23 cellular contexts compared by ENCODE assay signal in the genomic region with DNA sequence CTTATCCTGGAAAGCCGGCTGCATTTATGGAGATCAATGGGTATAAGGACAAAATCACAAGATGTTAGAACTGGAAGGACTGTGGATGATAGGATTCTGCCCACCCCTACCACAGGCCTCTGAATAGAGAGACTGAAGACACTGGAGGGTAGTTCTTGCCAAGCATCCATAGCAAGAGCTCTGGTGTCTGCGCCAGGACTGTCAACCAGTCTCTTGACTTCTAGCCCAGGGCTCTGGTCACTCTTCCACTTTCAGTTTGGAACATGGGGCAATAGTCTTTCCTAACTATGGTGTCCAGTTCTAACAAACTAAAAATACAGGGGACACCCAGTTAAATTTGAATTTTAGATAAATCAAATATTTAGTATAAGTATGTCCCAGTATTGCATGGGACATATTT. TPM values are rescaled to one million over a fixed set of nuclear protein-coding genes. Genes with fewer than 3 reads are reported as not detected.
DNase-seq lines count a peak whose midpoint lies in the region; ATAC-seq and TF ChIP-seq lines count a peak whose summit lies in the region.
"Had no signal": no experiment of that assay in that cellular context is flagged by ENCODE, and none has a peak within 500 bp of the region (broad histone marks: within the 10 kb centered on the region; RNA-seq: fewer than 3 reads in every experiment).

No MANE protein-coding gene starts in this region.

- H3K4me3 ChIP-seq in breast epithelium (no peak overlapping the region), PC-3 (ENCODE audit: low read length) (no peak overlapping the region), subcutaneous abdominal adipose tissue (ENCODE audit: low read depth in 1 of 5, low read length in 5 of 5) (no peak overlapping the region)
- H3K4me3 ChIP-seq: colonic mucosa, upper lobe of left lung had no signal

- H3F3A ChIP-seq in PC-3 (ENCODE audit: low read length, unreplicated experiment), result no peaks in the 10 kb centered on the region

- BruUV-seq in MCF 10A (replicated peaks; lab: Mats Ljungman, UMichigan) (no TSS peak), PC-3 (replicated peaks; lab: Mats Ljungman, UMichigan) (no TSS peak)

- TF ChIP-seq CTCF in MCF 10A (IDR thresholded peaks at IDR 0.05; ENCODE audit: unreplicated experiment) (no peak), breast epithelium (IDR thresholded peaks at IDR 0.05) (no peak), PC-3 (conservative IDR thresholded peaks at IDR 0.05; ENCODE audit: low read depth, low read length) (no peak)

- H3K4me1 Mint-ChIP-seq in MCF 10A (ENCODE audit: insufficient read depth, unreplicated experiment), result peaks cover 36% of the 10 kb centered on the region

- H2AFZ ChIP-seq in PC-3 (ENCODE audit: low read length), result no peak overlapping the region
- H2AFZ ChIP-seq: parathyroid adenoma had no signal

- no peak for TF ChIP-seq POLR2A in breast epithelium (IDR thresholded peaks at IDR 0.05)

- H3K27me3 ChIP-seq in breast epithelium (no peaks in the 10 kb centered on the region), PC-3 (ENCODE audit: low read length) (no peaks in the 10 kb centered on the region), subcutaneous abdominal adipose tissue (ENCODE audit: control insufficient read depth in 5 of 5, insufficient read depth in 4 of 5, low read length in 5 of 5) (no peaks in the 10 kb centered on the region)
- H3K27me3 ChIP-seq: colonic mucosa, upper lobe of left lung had no signal

- no peaks in the 10 kb centered on the region for H3K9me3 ChIP-seq in breast epithelium
- H3K9me3 ChIP-seq in PC-3 (ENCODE audit: low read length), result no peaks in the 10 kb centered on the region
- no peaks in the 10 kb centered on the region for H3K9me3 ChIP-seq in subcutaneous abdominal adipose tissue (ENCODE audit: control insufficient read depth in 5 of 5, low read length in 5 of 5)
- H3K9me3 ChIP-seq: colonic mucosa, upper lobe of left lung had no signal

- intact Hi-C loops in MCF 10A (cut with micrococcal nuclease) (no loop called here), breast epithelium (cut with DNase I; ENCODE audit: low total_unique reads) (no loop called here), PC-3 (cut with micrococcal nuclease) (no loop called here)

- peaks cover 0 to 4% of the 10 kb centered on the region in 2 donors for H3K4me1 ChIP-seq in breast epithelium
- H3K4me1 ChIP-seq in PC-3 (ENCODE audit: insufficient read depth, low read length), result peaks cover 13% of the 10 kb centered on the region
- H3K4me1 ChIP-seq in subcutaneous abdominal adipose tissue (ENCODE audit: control insufficient read depth in 5 of 5, insufficient read depth in 5 of 5, low read length in 5 of 5), result peaks cover 0 to 68% (median 65%) of the 10 kb centered on the region in 5 donors

- peaks cover 48% of the 10 kb centered on the region for H4K20me1 ChIP-seq in PC-3 (ENCODE audit: low read length)

- no peak overlapping the region for H3K4me3 Mint-ChIP-seq in MCF 10A (ENCODE audit: unreplicated experiment)
- H3K4me3 Mint-ChIP-seq: activated CD8-positive, alpha-beta T cell treated with anti-CD3 and anti-CD28 coated beads, Interleukin-2, amount 10 ng/mL, durations not matched to agents 7 days and 5 days; CD4-positive, CD25-positive, alpha-beta regulatory T cell; T-helper 2 cell treated with Interferon-gamma antibody and Interleukin-4, amounts not matched to agents 5 μg/mL and 100 μg/mL, for 36 hours had no signal

- H3K9me2 ChIP-seq in PC-3 (replicated peaks; ENCODE audit: low read length), result no peaks in the 10 kb centered on the region

- H3K9ac ChIP-seq in PC-3 (ENCODE audit: low read length), result no peak overlapping the region
- no peak overlapping the region for H3K9ac ChIP-seq in subcutaneous abdominal adipose tissue (ENCODE audit: low read length in 5 of 5)
- H3K9ac ChIP-seq: parathyroid adenoma had no signal

- POLR2A ChIA-PET in MCF 10A (lab: Yijun Ruan, JAX), result interaction anchor here (0.6 to 3.1 kb wide), 16 partner anchors 9 to 629 kb away, joined by 3 to 19 read pairs (median 3); partner anchors contain the start of gene CNOT8
- POLR2A ChIA-PET in PC-3 (lab: Charles Lee; ENCODE audit: unreplicated experiment), result interaction anchor here (0.6 kb wide), 1 partner anchor 714 kb away, joined by 4 read pairs; no protein-coding TSS in a partner anchor

- peaks cover 100% of the 10 kb centered on the region for H3K79me2 ChIP-seq in PC-3 (ENCODE audit: low read length)

- CTCF ChIA-PET in MCF 10A (lab: Yijun Ruan, JAX), result interaction anchor here (1.0 to 1.8 kb wide), 8 partner anchors 9 to 128 kb away, joined by 3 to 9 read pairs (median 4); no protein-coding TSS in a partner anchor
- CTCF ChIA-PET in PC-3 (lab: Charles Lee), result no interaction called here

- DNase-seq in MCF 10A (ENCODE audit: unreplicated experiment), result peak; percentile 56
- DNase-seq in breast epithelium (ENCODE audit: low spot score in 2 of 2), result no peak
- DNase-seq in PC-3, result no peak
- DNase-seq in globus pallidus (ENCODE audit: low spot score), result peak; percentile 48
- DNase-seq in NCI-H2227 (lab: John Stamatoyannopoulos, UW; ENCODE audit: unreplicated experiment), result no peak
- DNase-seq in NCI-H774 (lab: John Stamatoyannopoulos, UW), result no peak
- DNase-seq: activated CD8-positive, alpha-beta T cell treated with anti-CD3 and anti-CD28 coated beads, Interleukin-2, amount 10 ng/mL, durations not matched to agents 7 days and 5 days; activated T-cell treated with anti-CD3 and anti-CD28 coated beads, Interleukin-2, amount 50 U/mL, for 48 hours; CD4-positive, CD25-positive, alpha-beta regulatory T cell; colonic mucosa; DMS79; kidney; mesendoderm; naive thymus-derived CD8-positive, alpha-beta T cell; NCI-H1417; stimulated activated CD4-positive, alpha-beta T cell treated with anti-CD3 and anti-CD28 coated beads, Interleukin-4, amount 100 ng/mL, for 1 hour; stimulated activated naive CD8-positive, alpha-beta T cell treated with anti-CD3 and anti-CD28 coated beads, Interleukin-15, amount 100 ng/mL, for 72 hours; upper lobe of left lung had no signal

- H3K36me3 ChIP-seq in breast epithelium (no peaks in the 10 kb centered on the region), PC-3 (ENCODE audit: low read depth, low read length) (no peaks in the 10 kb centered on the region), subcutaneous abdominal adipose tissue (ENCODE audit: control insufficient read depth in 5 of 5, insufficient read depth in 5 of 5, low read length in 5 of 5) (no peaks in the 10 kb centered on the region)
- H3K36me3 ChIP-seq: colonic mucosa, upper lobe of left lung had no signal

- H3K9me3 Mint-ChIP-seq in MCF 10A (ENCODE audit: unreplicated experiment), result no peaks in the 10 kb centered on the region
- H3K9me3 Mint-ChIP-seq: activated naive CD4-positive, alpha-beta T cell treated with anti-CD3 and anti-CD28 coated beads, Interleukin-2, amount 50 U/mL, for 24 hours; CD4-positive, CD25-positive, alpha-beta regulatory T cell; naive thymus-derived CD8-positive, alpha-beta T cell; stimulated activated naive CD8-positive, alpha-beta T cell treated with anti-CD3 and anti-CD28 coated beads, Interleukin-15, amount 100 ng/mL, for 72 hours; T-helper 2 cell treated with Interferon-gamma antibody and Interleukin-4, amounts not matched to agents 5 μg/mL and 100 μg/mL, for 36 hours had no signal

- no peaks in the 10 kb centered on the region for H3K27me3 Mint-ChIP-seq in MCF 10A (ENCODE audit: insufficient read depth, unreplicated experiment)
- H3K27me3 Mint-ChIP-seq: activated naive CD4-positive, alpha-beta T cell treated with anti-CD3 and anti-CD28 coated beads, Interleukin-2, amount 50 U/mL, for 24 hours; CD4-positive, CD25-positive, alpha-beta regulatory T cell; naive thymus-derived CD8-positive, alpha-beta T cell; stimulated activated naive CD8-positive, alpha-beta T cell treated with anti-CD3 and anti-CD28 coated beads, Interleukin-15, amount 100 ng/mL, for 72 hours had no signal

- no peak overlapping the region for H3K27ac ChIP-seq in breast epithelium
- no peak overlapping the region for H3K27ac ChIP-seq in PC-3 (ENCODE audit: low read length)
- peak overlapping the region; percentile 31 for H3K27ac ChIP-seq in subcutaneous abdominal adipose tissue (ENCODE audit: low read depth, low read length)
- H3K27ac ChIP-seq: colonic mucosa, parathyroid adenoma, upper lobe of left lung had no signal

- peak overlapping the region; percentile 14 for H3K4me2 ChIP-seq in PC-3 (ENCODE audit: low read length)

- no peak overlapping the region for H3K27ac Mint-ChIP-seq in MCF 10A (ENCODE audit: low read depth, unreplicated experiment)
- H3K27ac Mint-ChIP-seq: activated CD8-positive, alpha-beta T cell treated with anti-CD3 and anti-CD28 coated beads, Interleukin-2, amount 10 ng/mL, durations not matched to agents 7 days and 5 days; activated naive CD4-positive, alpha-beta T cell treated with anti-CD3 and anti-CD28 coated beads, Interleukin-2, amount 50 U/mL, for 24 hours; T-helper 2 cell treated with Interferon-gamma antibody and Interleukin-4, amounts not matched to agents 5 μg/mL and 100 μg/mL, for 36 hours had no signal

- ATAC-seq in PC-3 (no peak), HG02571 (IDR thresholded peaks at IDR 0.05; ENCODE audit: unreplicated experiment) (no peak)
- ATAC-seq: activated CD8-positive, alpha-beta T cell treated with anti-CD3 and anti-CD28 coated beads, Interleukin-2, amount 10 ng/mL, durations not matched to agents 7 days and 5 days; naive thymus-derived CD8-positive, alpha-beta T cell had no signal

- peaks cover 41% of the 10 kb centered on the region for H3K36me3 Mint-ChIP-seq in MCF 10A (ENCODE audit: insufficient read depth, unreplicated experiment)
- H3K36me3 Mint-ChIP-seq: CD4-positive, CD25-positive, alpha-beta regulatory T cell had no signal

RNA-seq across cellular contexts. Expression of gene LARP1, which starts 23.4 kb away (rescaled TPM):
- 321 and 340 TPM in 2 replicates for total RNA-seq in MCF 10A (2022)
- 100 to 1,000 TPM in 1 of 3 donors, 10 to 100 TPM in 2; 64.0 to 123 (median 73.7) TPM for total RNA-seq in breast epithelium
- total RNA-seq in PC-3 (2014; rRNA removed), result 63.9 and 123 TPM in 2 replicates

Comparison
In these comparisons a context has a peak if more than half of its experiments do, and no peak if none do; other contexts are left out.
1. DNase-seq: peak in MCF 10A (single experiment) and globus pallidus (single experiment); none in breast epithelium (0 of 2), PC-3 (single experiment), NCI-H2227 (single experiment) and NCI-H774 (single experiment).